In genomic region chr15:25909806-25910205, GRCh38 we compare ENCODE assay signal across 4 cellular contexts.
TF ChIP-seq lines count a peak whose summit lies in the region.

No MANE protein-coding gene starts in this region.

TF ChIP-seq in GM23338, 12 proteins besides CTCF, POLR2A, EP300 and RAD21 (continues in another document):
- TF ChIP-seq ZNF462 (CRISPR knock-in tag; IDR thresholded peaks at IDR 0.05) = no peak

TF ChIP-seq in H1, 55 proteins besides CTCF, POLR2A, EP300 and RAD21:
- TF ChIP-seq CBX8 (IDR thresholded peaks at IDR 0.05; ENCODE audit: borderline replicate concordance, low read depth, low read length) (no peak), EGR1 (IDR thresholded peaks at IDR 0.05; ENCODE audit: borderline replicate concordance, low read depth, low read length) (no peak), KDM4A (IDR thresholded peaks at IDR 0.05; ENCODE audit: low read depth, low read length, severe bottlenecking) (no peak), ASH2L (IDR thresholded peaks at IDR 0.05; ENCODE audit: low read length) (no peak), CEBPB (IDR thresholded peaks at IDR 0.05; ENCODE audit: low read depth, low read length) (no peak), KDM5A (IDR thresholded peaks at IDR 0.05; ENCODE audit: low read length) (no peak), TAF1 (IDR thresholded peaks at IDR 0.05; ENCODE audit: low read depth, low read length) (no peak), SIRT6 (IDR thresholded peaks at IDR 0.05; ENCODE audit: low read length) (no peak), PHF8 (conservative IDR thresholded peaks at IDR 0.05; ENCODE audit: low read depth, low read length) (no peak), GABPA (IDR thresholded peaks at IDR 0.05; ENCODE audit: borderline replicate concordance, insufficient read depth, low read length) (no peak), TEAD4 (IDR thresholded peaks at IDR 0.05; ENCODE audit: low read depth, low read length) (no peak)

TF ChIP-seq in HepG2, 621 proteins besides CTCF, POLR2A, EP300 and RAD21 (continues in another document):
- TF ChIP-seq ZNF556 (CRISPR knock-in tag; IDR thresholded peaks at IDR 0.05; ENCODE audit: borderline replicate concordance) (no peak), NFAT5 (CRISPR knock-in tag; IDR thresholded peaks at IDR 0.05) (no peak), HMGA1 (CRISPR knock-in tag; conservative IDR thresholded peaks at IDR 0.05) (no peak), YEATS4 (CRISPR knock-in tag; IDR thresholded peaks at IDR 0.05; ENCODE audit: borderline replicate concordance) (no peak), ZNF839 (CRISPR knock-in tag; IDR thresholded peaks at IDR 0.05; ENCODE audit: borderline replicate concordance) (no peak), FOXO1 (CRISPR knock-in tag; IDR thresholded peaks at IDR 0.05) (no peak), ZNF703 (CRISPR knock-in tag; IDR thresholded peaks at IDR 0.05; ENCODE audit: borderline replicate concordance) (no peak), FOXA1 (IDR thresholded peaks at IDR 0.05) (no peak), FOXA1 (CRISPR knock-in tag; IDR thresholded peaks at IDR 0.05) (no peak), KIAA2018 (CRISPR knock-in tag; IDR thresholded peaks at IDR 0.05; ENCODE audit: borderline replicate concordance) (no peak)

TF ChIP-seq in HEK293T, 16 proteins besides CTCF, POLR2A, EP300 and RAD21:
- TF ChIP-seq PKNOX1 (IDR thresholded peaks at IDR 0.05) (no peak), LEF1 (IDR thresholded peaks at IDR 0.05; ENCODE audit: borderline replicate concordance) (no peak), ZNF384 (IDR thresholded peaks at IDR 0.05) (no peak), FOXA1 (IDR thresholded peaks at IDR 0.05) (no peak), L3MBTL2 (conservative IDR thresholded peaks at IDR 0.05) (no peak), NFRKB (IDR thresholded peaks at IDR 0.05) (no peak), TARDBP (IDR thresholded peaks at IDR 0.05) (no peak), ELF4 (IDR thresholded peaks at IDR 0.05) (no peak), ARNT (IDR thresholded peaks at IDR 0.05) (no peak), SUZ12 (IDR thresholded peaks at IDR 0.05) (no peak)
